12 cellular contexts compared by ENCODE assay signal in genomic region chr6:143872211-143872610, GRCh38. TPM values are rescaled to one million over a fixed set of nuclear protein-coding genes. Genes with fewer than 3 reads are reported as not detected.
A peak's percentile ranks its signal among the peaks of the same experiment; 100 is the strongest.
DNase-seq lines count a peak whose midpoint lies in the region; ATAC-seq and TF ChIP-seq lines count a peak whose summit lies in the region.
"Had no signal": no experiment of that assay in that cellular context is flagged by ENCODE, and none has a peak within 500 bp of the region (broad histone marks: within the 10 kb centered on the region; RNA-seq: fewer than 3 reads in every experiment).

No MANE protein-coding gene starts in this region.

- H3K36me3 Mint-ChIP-seq in activated CD8-positive, alpha-beta memory T cell treated with anti-CD3 and anti-CD28 coated beads, Interleukin-2, amount 10 ng/mL, durations not matched to agents 7 days and 5 days, result peaks cover 17% of the 10 kb centered on the region
- peaks cover 35% of the 10 kb centered on the region for H3K36me3 Mint-ChIP-seq in stimulated activated memory B cell treated with anti-CD40 and anti-IgM and Interleukin-4, amounts not matched to agents 10 μg/mL and 1 μg/mL and 100 μg/mL, for 72 hours
- peaks cover 10% of the 10 kb centered on the region for H3K36me3 Mint-ChIP-seq in type B pancreatic cell

- TF ChIP-seq CTCF in type B pancreatic cell (conservative IDR thresholded peaks at IDR 0.05), result no peak

- ATAC-seq in activated CD8-positive, alpha-beta memory T cell treated with anti-CD3 and anti-CD28 coated beads, Interleukin-2, amount 10 ng/mL, durations not matched to agents 7 days and 5 days, result peak; percentile 100
- peak; percentile 99 for ATAC-seq in HG02870 (IDR thresholded peaks at IDR 0.05; ENCODE audit: unreplicated experiment)
- ATAC-seq in stimulated activated memory B cell treated with anti-CD40 and anti-IgM and Interleukin-4, amounts not matched to agents 10 μg/mL and 1 μg/mL and 100 μg/mL, for 72 hours, result no peak

- CTCF ChIA-PET in activated CD8-positive, alpha-beta memory T cell treated with anti-CD3 and anti-CD28 coated beads, Interleukin-2, amount 10 ng/mL, durations not matched to agents 7 days and 5 days (lab: Charles Lee), result interaction anchor here (0.9 to 1.4 kb wide), 2 partner anchors 29 to 70 kb away, joined by 3 to 4 read pairs; partner anchors contain the start of gene LTV1

- H3K4me1 Mint-ChIP-seq in activated CD8-positive, alpha-beta memory T cell treated with anti-CD3 and anti-CD28 coated beads, Interleukin-2, amount 10 ng/mL, durations not matched to agents 7 days and 5 days, result peaks cover 15% of the 10 kb centered on the region
- H3K4me1 Mint-ChIP-seq in stimulated activated memory B cell treated with anti-CD40 and anti-IgM and Interleukin-4, amounts not matched to agents 10 μg/mL and 1 μg/mL and 100 μg/mL, for 72 hours, result peaks cover 21% of the 10 kb centered on the region
- H3K4me1 Mint-ChIP-seq in type B pancreatic cell (ENCODE audit: unreplicated experiment), result no peaks in the 10 kb centered on the region

- peak overlapping the region; percentile 63 for H3K27ac Mint-ChIP-seq in activated CD8-positive, alpha-beta memory T cell treated with anti-CD3 and anti-CD28 coated beads, Interleukin-2, amount 10 ng/mL, durations not matched to agents 7 days and 5 days
- peak overlapping the region; percentile 48 for H3K27ac Mint-ChIP-seq in stimulated activated memory B cell treated with anti-CD40 and anti-IgM and Interleukin-4, amounts not matched to agents 10 μg/mL and 1 μg/mL and 100 μg/mL, for 72 hours
- H3K27ac Mint-ChIP-seq in type B pancreatic cell, result no peak overlapping the region
- H3K27ac Mint-ChIP-seq: activated CD4-positive, alpha-beta memory T cell treated with anti-CD3 and anti-CD28 coated beads for 36 hours had no signal

- no peaks in the 10 kb centered on the region for H3K27me3 Mint-ChIP-seq in activated CD8-positive, alpha-beta memory T cell treated with anti-CD3 and anti-CD28 coated beads, Interleukin-2, amount 10 ng/mL, durations not matched to agents 7 days and 5 days
- H3K27me3 Mint-ChIP-seq in stimulated activated memory B cell treated with anti-CD40 and anti-IgM and Interleukin-4, amounts not matched to agents 10 μg/mL and 1 μg/mL and 100 μg/mL, for 72 hours, result no peaks in the 10 kb centered on the region
- H3K27me3 Mint-ChIP-seq in type B pancreatic cell, result no peaks in the 10 kb centered on the region
- H3K27me3 Mint-ChIP-seq: activated CD4-positive, alpha-beta memory T cell treated with anti-CD3 and anti-CD28 coated beads for 36 hours; naive B cell had no signal

- H3K9me3 Mint-ChIP-seq in activated CD8-positive, alpha-beta memory T cell treated with anti-CD3 and anti-CD28 coated beads, Interleukin-2, amount 10 ng/mL, durations not matched to agents 7 days and 5 days (ENCODE audit: low read depth), result peaks cover 6% of the 10 kb centered on the region
- H3K9me3 Mint-ChIP-seq in stimulated activated memory B cell treated with anti-CD40 and anti-IgM and Interleukin-4, amounts not matched to agents 10 μg/mL and 1 μg/mL and 100 μg/mL, for 72 hours, result peaks cover 17% of the 10 kb centered on the region
- H3K9me3 Mint-ChIP-seq in type B pancreatic cell, result peaks cover 16% of the 10 kb centered on the region

- peak; percentile 46 for DNase-seq in activated CD8-positive, alpha-beta memory T cell treated with anti-CD3 and anti-CD28 coated beads, Interleukin-2, amount 10 ng/mL, durations not matched to agents 7 days and 5 days
- DNase-seq in activated CD8-positive, alpha-beta memory T cell treated with anti-CD3 and anti-CD28 coated beads for 24 hours, result no peak
- DNase-seq in RKO (ENCODE audit: low spot score), result peak; percentile 24
- no peak for DNase-seq in nucleus accumbens (lab: John Stamatoyannopoulos, UW)
- no peak for DNase-seq in hepatic stellate cell (ENCODE audit: low spot score)
- no peak for DNase-seq in type B pancreatic cell (ENCODE audit: extremely low spot score, unreplicated experiment)
- DNase-seq: activated CD4-positive, alpha-beta memory T cell treated with anti-CD3 and anti-CD28 coated beads for 36 hours; naive B cell; NCI-H526 had no signal

- H3K4me3 Mint-ChIP-seq in activated CD8-positive, alpha-beta memory T cell treated with anti-CD3 and anti-CD28 coated beads, Interleukin-2, amount 10 ng/mL, durations not matched to agents 7 days and 5 days, result no peak overlapping the region
- H3K4me3 Mint-ChIP-seq in stimulated activated memory B cell treated with anti-CD40 and anti-IgM and Interleukin-4, amounts not matched to agents 10 μg/mL and 1 μg/mL and 100 μg/mL, for 72 hours, result no peak overlapping the region
- no peak overlapping the region for H3K4me3 Mint-ChIP-seq in type B pancreatic cell
- H3K4me3 Mint-ChIP-seq: activated CD4-positive, alpha-beta memory T cell treated with anti-CD3 and anti-CD28 coated beads for 36 hours; naive B cell had no signal

RNA-seq across cellular contexts. Expression of gene ZC2HC1B, which starts 7.9 kb away (rescaled TPM):
- total RNA-seq in activated CD8-positive, alpha-beta memory T cell treated with anti-CD3 and anti-CD28 coated beads, Interleukin-2, amount 10 ng/mL, durations not matched to agents 7 days and 5 days, result under 1 TPM in 1 of 2 experiments, not detected in 1; 0.23 TPM
- total RNA-seq in type B pancreatic cell (ENCODE audit: low replicate concordance), result 0.34 TPM in 1 of 2 replicates, not detected in the other
- total RNA-seq: H1 had no signal

RNA-seq across cellular contexts. Expression of gene LTV1, which starts 29.1 kb away (rescaled TPM):
- total RNA-seq in activated CD8-positive, alpha-beta memory T cell treated with anti-CD3 and anti-CD28 coated beads, Interleukin-2, amount 10 ng/mL, durations not matched to agents 7 days and 5 days, result 10 to 100 TPM; 22.5 to 35.7 TPM
- 18.7 and 24.2 TPM in 2 replicates for total RNA-seq in type B pancreatic cell (ENCODE audit: low replicate concordance)

Comparison
In these comparisons a context has a peak if more than half of its experiments do, and no peak if none do; other contexts are left out.
1. DNase-seq: peak in activated CD8-positive, alpha-beta memory T cell treated with anti-CD3 and anti-CD28 coated beads, Interleukin-2, amount 10 ng/mL, durations not matched to agents 7 days and 5 days (single experiment) and RKO (single experiment); none in activated CD8-positive, alpha-beta memory T cell treated with anti-CD3 and anti-CD28 coated beads for 24 hours (single experiment), nucleus accumbens (0 of 56), hepatic stellate cell (single experiment) and type B pancreatic cell (single experiment).